ENCODE assay signal across 8 cellular contexts in the genomic region with DNA sequence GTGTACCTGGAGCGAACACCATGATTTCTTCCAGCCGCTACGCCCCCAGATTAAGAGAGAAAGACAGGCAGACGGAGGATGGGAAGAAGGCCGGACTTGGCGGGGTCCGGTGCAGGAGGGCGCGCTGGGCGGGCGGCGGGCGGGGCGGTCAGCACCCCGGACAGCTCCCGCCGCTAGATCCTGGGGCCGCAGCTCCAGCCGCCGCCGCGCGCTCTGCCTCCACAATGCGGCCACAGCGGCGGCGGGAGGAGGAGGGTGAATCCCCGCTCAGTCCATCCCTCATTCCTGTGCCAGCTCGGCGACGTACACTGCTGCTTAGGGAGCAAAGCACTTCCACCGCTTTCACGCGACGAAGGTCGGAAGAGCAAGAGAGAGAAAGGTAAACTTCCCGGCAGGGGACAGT. TPM values are rescaled to one million over a fixed set of nuclear protein-coding genes. Genes with fewer than 3 reads are reported as not detected.
DNase-seq lines count a peak whose midpoint lies in the region; ATAC-seq, FAIRE-seq and TF ChIP-seq lines count a peak whose summit lies in the region.

AKAIN1 (minus strand) TSS at position 226 of the 403 bp plus-strand sequence; CDS start at position 22, 204 bp downstream.

- intact Hi-C loops in left lung (cut with DNase I) (no loop called here), aorta (cut with DNase I) (no loop called here)

- H3K27ac ChIP-seq in left lung (no peak within 1 kb of the TSS), aorta (ENCODE audit: low read depth in 1 of 2, low read length in 2 of 2) (no peak within 1 kb of the TSS)

- peak; percentile 99 for ATAC-seq in left lung
- peak; percentile 87 for ATAC-seq in aorta (ENCODE audit: low FRiP score)

- TF ChIP-seq POLR2A in GM12891 (IDR thresholded peaks at IDR 0.05; ENCODE audit: low read depth, low read length), result no peak

- H3K27me3 ChIP-seq in left lung, result peaks cover 35 to 81% of the 10 kb centered on the region in 2 donors
- no peaks in the 10 kb centered on the region for H3K27me3 ChIP-seq in aorta (ENCODE audit: control insufficient read depth in 1 of 2, insufficient read depth in 2 of 2, low read length in 1 of 2)

- H3K4me3 ChIP-seq in left lung (no peak within 1 kb of the TSS), aorta (ENCODE audit: low read length in 2 of 2) (no peak within 1 kb of the TSS)

- no peak for FAIRE-seq in GM12891 (lab: Jason Lieb, UNC)

- H3K9me3 ChIP-seq in left lung, result no peaks in the 10 kb centered on the region
- H3K9me3 ChIP-seq in aorta (ENCODE audit: control insufficient read depth, low read length), result peaks cover 5% of the 10 kb centered on the region

- no peak for TF ChIP-seq CTCF in left lung (IDR thresholded peaks at IDR 0.05)

- WGBS in aorta, 2 donors, result 1 to 2% methylated on average over 31 to 37 of the region's 37 CpGs

- H3K36me3 ChIP-seq in left lung (no peaks in the 10 kb centered on the region), aorta (ENCODE audit: control insufficient read depth in 1 of 2, insufficient read depth in 2 of 2, low read length in 1 of 2) (no peaks in the 10 kb centered on the region)

- DNase-seq in GM12891 (ENCODE audit: insufficient read length, low spot score) (peak; percentile 30), NCI-H345 (lab: John Stamatoyannopoulos, UW) (peak; percentile 29), cerebellum (ENCODE audit: low spot score) (peak; percentile 67), left lung (peak; percentile 36 to 77), aorta (peak; percentile 47 to 78), NCI-H1930 (lab: John Stamatoyannopoulos, UW) (no peak), 8988T (no peak), SW 1271 (lab: John Stamatoyannopoulos, UW) (no peak)

- H3K4me1 ChIP-seq in left lung (no peaks in the 10 kb centered on the region), aorta (ENCODE audit: control insufficient read depth in 1 of 2, insufficient read depth in 2 of 2, low read length in 2 of 2) (no peaks in the 10 kb centered on the region)

TF ChIP-seq in GM12891, 5 proteins besides CTCF, POLR2A, EP300 and RAD21:
- no peak for TF ChIP-seq SPI1 (IDR thresholded peaks at IDR 0.05; ENCODE audit: low read depth, low read length)
- TF ChIP-seq PAX5 (IDR thresholded peaks at IDR 0.05; ENCODE audit: insufficient read depth, low read length, severe bottlenecking), result no peak
- TF ChIP-seq POLR2AphosphoS5 (IDR thresholded peaks at IDR 0.05; ENCODE audit: low read depth, low read length), result no peak
- TF ChIP-seq TAF1 (IDR thresholded peaks at IDR 0.05; ENCODE audit: low read depth, low read length), result no peak
- no peak for TF ChIP-seq POU2F2 (IDR thresholded peaks at IDR 0.05; ENCODE audit: low read depth, low read length)

RNA-seq across cellular contexts. Expression of gene AKAIN1, which starts in this region (rescaled TPM):
- polyA plus RNA-seq in GM12891 (2012; ENCODE audit: low read depth, missing spikeins), result not detected
- 6.9 TPM for total RNA-seq in cerebellum
- total RNA-seq in left lung, result not detected
- not detected for total RNA-seq in aorta
- polyA plus RNA-seq in aorta, result not detected

Comparison
In these comparisons a context has a peak if more than half of its experiments do, and no peak if none do; other contexts are left out.
1. Peak in DNase-seq and ATAC-seq in left lung; RNA of the gene not detected or under 1 TPM.
2. Peak in DNase-seq and ATAC-seq in aorta; RNA of the gene not detected or under 1 TPM.
3. DNase-seq: peak in GM12891 (single experiment), NCI-H345 (single experiment) and cerebellum (single experiment); none in NCI-H1930 (0 of 2), 8988T (single experiment) and SW 1271 (0 of 2).